9 cellular contexts compared by ENCODE assay signal in genomic region chr1:74468982-74469603, GRCh38. TPM values are rescaled to one million over a fixed set of nuclear protein-coding genes. Genes with fewer than 3 reads are reported as not detected.
DNase-seq lines count a peak whose midpoint lies in the region; ATAC-seq, FAIRE-seq and TF ChIP-seq lines count a peak whose summit lies in the region.
"Had no signal": no experiment of that assay in that cellular context is flagged by ENCODE, and none has a peak within 500 bp of the region (broad histone marks: within the 10 kb centered on the region; RNA-seq: fewer than 3 reads in every experiment).

No MANE protein-coding gene starts in this region.

- BruUV-seq in PC-3 (replicated peaks; lab: Mats Ljungman, UMichigan): no TSS peak

- POLR2A ChIA-PET in PC-3 (lab: Charles Lee; ENCODE audit: unreplicated experiment): no interaction called here

- TF ChIP-seq CTCF in PC-3 (conservative IDR thresholded peaks at IDR 0.05; ENCODE audit: low read depth, low read length): peak; percentile 82
- peak; percentile 63 for TF ChIP-seq CTCF in epithelial cell of esophagus (IDR thresholded peaks at IDR 0.05; ENCODE audit: insufficient read depth, low read depth, low read length, missing control alignments)

- no peaks in the 10 kb centered on the region for H4K20me1 ChIP-seq in PC-3 (ENCODE audit: low read length)

- H2AFZ ChIP-seq in PC-3 (ENCODE audit: low read length): no peak overlapping the region

- peak; percentile 2 for DNase-seq in GM04503 (ENCODE audit: low read depth)
- peak; percentile 1 for DNase-seq in HTR-8/SVneo (ENCODE audit: insufficient read length, low spot score)
- DNase-seq in PC-3: peak; percentile 76
- peak; percentile 54 for DNase-seq in epithelial cell of esophagus (ENCODE audit: low read depth)
- DNase-seq in non-pigmented ciliary epithelial cell (ENCODE audit: low read depth): peak; percentile 4
- no peak for DNase-seq in T-helper 17 cell
- DNase-seq in OCI-M2 (lab: John Stamatoyannopoulos, UW; ENCODE audit: unreplicated experiment): no peak

- no peak overlapping the region for H3K4me2 ChIP-seq in PC-3 (ENCODE audit: low read length)

- H3K27me3 Mint-ChIP-seq in T-helper 17 cell: peaks cover 16% of the 10 kb centered on the region

- CTCF ChIA-PET in PC-3 (lab: Charles Lee): interaction anchor here (0.7 to 1.1 kb wide), 3 partner anchors 149 to 264 kb away, joined by 3 to 4 read pairs (median 3); partner anchors contain the start of genes CRYZ and TYW3

- H3K9me3 ChIP-seq in PC-3 (ENCODE audit: low read length) (no peaks in the 10 kb centered on the region), T-helper 17 cell (ENCODE audit: control insufficient read depth, low read length, poor library complexity, severe bottlenecking) (no peaks in the 10 kb centered on the region)

- H3K27ac ChIP-seq in PC-3 (ENCODE audit: low read length): no peak overlapping the region

- no peaks in the 10 kb centered on the region for H3F3A ChIP-seq in PC-3 (ENCODE audit: low read length, unreplicated experiment)

- H3K9me2 ChIP-seq in PC-3 (replicated peaks; ENCODE audit: low read length): no peaks in the 10 kb centered on the region

- no peak overlapping the region for H3K9ac ChIP-seq in PC-3 (ENCODE audit: low read length)

- 0 out of 2 replicates have a peak, but pooled peaks have one; percentile 45 for ATAC-seq in PC-3
- ATAC-seq in T-helper 17 cell: no peak
- ATAC-seq in HG02623 (IDR thresholded peaks at IDR 0.05; ENCODE audit: unreplicated experiment): no peak

- H3K79me2 ChIP-seq in PC-3 (ENCODE audit: low read length): no peaks in the 10 kb centered on the region

- no peak overlapping the region for H3K4me3 Mint-ChIP-seq in T-helper 17 cell

- FAIRE-seq in HTR-8/SVneo (lab: Jason Lieb, UNC): no peak

- H3K36me3 Mint-ChIP-seq in T-helper 17 cell (ENCODE audit: low read depth): no peaks in the 10 kb centered on the region

- intact Hi-C loops in PC-3 (cut with micrococcal nuclease): loop anchor here (1.0 to 10.0 kb wide), 4 partner anchors 114 to 628 kb away; no protein-coding TSS in a partner anchor

- H3K4me3 ChIP-seq in PC-3 (ENCODE audit: low read length) (no peak overlapping the region), epithelial cell of esophagus (ENCODE audit: low read length) (no peak overlapping the region)

- H3K4me1 Mint-ChIP-seq in T-helper 17 cell: peaks cover 2% of the 10 kb centered on the region

- H3K27me3 ChIP-seq in PC-3 (ENCODE audit: low read length): peaks cover 37% of the 10 kb centered on the region

- no peak overlapping the region for H3K27ac Mint-ChIP-seq in T-helper 17 cell

- H3K36me3 ChIP-seq in PC-3 (ENCODE audit: low read depth, low read length): no peaks in the 10 kb centered on the region

- H3K4me1 ChIP-seq in PC-3 (ENCODE audit: insufficient read depth, low read length): peaks cover 5% of the 10 kb centered on the region; the same call in 1 of the 2 replicates

RNA-seq across cellular contexts. Expression of gene LRRC53, which starts 43.3 kb away (rescaled TPM):
- total RNA-seq in PC-3 (2014; rRNA removed) (not detected in 2 replicates), T-helper 17 cell (not detected)
- total RNA-seq: skeletal muscle tissue had no signal

Comparison
In these comparisons a context has a peak if more than half of its experiments do, and no peak if none do; other contexts are left out.
1. DNase-seq: peak in GM04503 (single experiment), HTR-8/SVneo (single experiment), PC-3 (single experiment), epithelial cell of esophagus (single experiment) and non-pigmented ciliary epithelial cell (single experiment); none in T-helper 17 cell (0 of 3) and OCI-M2 (single experiment).